In the genomic region with DNA sequence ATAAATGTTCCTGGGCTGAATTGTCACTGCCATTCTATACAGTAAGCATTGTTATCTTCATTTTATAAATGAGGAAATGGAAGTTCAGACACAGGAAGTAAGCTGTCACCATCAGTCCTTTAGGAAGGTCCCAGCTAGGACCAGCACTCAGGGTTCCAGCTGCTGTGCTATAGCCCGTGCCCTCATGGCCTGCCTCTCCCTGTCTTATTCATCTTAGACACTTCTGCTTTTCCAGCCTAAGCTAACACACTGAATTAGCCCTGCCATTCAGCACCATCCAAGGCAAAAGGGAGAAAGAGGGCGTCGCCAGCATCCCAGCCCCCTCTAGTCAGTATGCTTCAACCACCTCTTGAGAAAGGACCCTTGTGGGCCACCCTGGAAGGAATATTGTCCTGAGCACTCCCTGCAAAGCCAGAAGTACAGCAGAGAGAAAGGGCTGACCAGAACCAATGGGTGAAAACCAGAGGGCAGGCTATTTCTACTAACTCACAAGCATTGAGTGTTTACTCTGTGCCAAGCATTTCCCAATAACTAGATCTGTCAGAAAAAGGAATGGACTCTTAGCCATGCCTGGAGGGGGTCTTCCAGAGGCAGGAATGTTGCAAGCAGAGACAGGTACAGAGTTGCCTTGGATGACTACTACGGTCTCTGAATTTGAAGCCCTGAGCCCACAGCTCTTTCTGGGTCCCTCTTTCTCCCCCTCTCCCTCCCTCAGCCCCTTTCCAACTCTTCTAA, we compare ENCODE assay signal across 22 cellular contexts.
A peak's percentile ranks its signal among the peaks of the same experiment; 100 is the strongest.
DNase-seq lines count a peak whose midpoint lies in the region; ATAC-seq, FAIRE-seq and TF ChIP-seq lines count a peak whose summit lies in the region.
"Had no signal": no experiment of that assay in that cellular context is flagged by ENCODE, and none has a peak within 500 bp of the region (broad histone marks: within the 10 kb centered on the region; RNA-seq: fewer than 3 reads in every experiment).

No MANE protein-coding gene starts in this region.

- H3K4me2 ChIP-seq in OCI-LY7 (ENCODE audit: low read length): no peak overlapping the region

- intact Hi-C loops in OCI-LY7 (cut with micrococcal nuclease; ENCODE audit: unreplicated experiment) (no loop called here), lower lobe of right lung (cut with DNase I) (no loop called here)

- TF ChIP-seq CTCF in OCI-LY7 (conservative IDR thresholded peaks at IDR 0.05; ENCODE audit: low read length) (no peak), bronchial epithelial cell (IDR thresholded peaks at IDR 0.05; ENCODE audit: insufficient read depth, low read length, severe bottlenecking) (no peak), lower lobe of right lung (IDR thresholded peaks at IDR 0.05) (no peak)

- no peaks in the 10 kb centered on the region for H3K9me2 ChIP-seq in OCI-LY7 (ENCODE audit: insufficient read depth, low read length)

- H3K27me3 ChIP-seq in bronchial epithelial cell (ENCODE audit: control insufficient read depth, insufficient read depth, low read length) (no peaks in the 10 kb centered on the region), lower lobe of right lung (ENCODE audit: low read depth) (no peaks in the 10 kb centered on the region)
- H3K27me3 ChIP-seq: esophagus squamous epithelium, ovary had no signal

- DNase-seq in HPDE6-E6E7 (ENCODE audit: extremely low spot score) (peak; percentile 58), OCI-LY7 (ENCODE audit: low spot score) (peak; percentile 5), bronchial epithelial cell (ENCODE audit: low read depth) (peak; percentile 83), lower lobe of right lung (no peak), NCI-H524 treated with DMSO at 0.1 percent for 48 hours (lab: John Stamatoyannopoulos, UW) (no peak)
- no peak for DNase-seq in activated effector memory CD4-positive, alpha-beta T cell treated with anti-CD3 and anti-CD28 coated beads, Interleukin-2, amount 50 U/mL, for 16 hours
- no peak for DNase-seq in activated CD4-positive, alpha-beta T cell treated with anti-CD3 and anti-CD28 coated beads for 1 hour
- DNase-seq: activated CD4-positive, alpha-beta T cell treated with anti-CD3 and anti-CD28 coated beads, Interleukin-2, amount 10 ng/mL, durations not matched to agents 24 days and 14 days; activated T-cell treated with anti-CD3 and anti-CD28 coated beads for 4 hours; esophagus squamous epithelium; H9; left colon; NCI-H187; NCI-H510A treated with DMSO at 0.1 percent for 48 hours; ovary; RPMI8226; stimulated activated CD4-positive, alpha-beta T cell treated with anti-CD3 and anti-CD28 coated beads, Interleukin-4, amount 100 ng/mL, for 24 hours; stimulated activated CD8-positive, alpha-beta memory T cell treated with anti-CD3 and anti-CD28 coated beads, Interleukin-4, amount 100 ng/mL, for 48 hours; T-helper 2 cell had no signal

- no peak overlapping the region for H3K4me3 ChIP-seq in OCI-LY7 (ENCODE audit: low read depth, low read length, poor library complexity, severe bottlenecking)
- no peak overlapping the region for H3K4me3 ChIP-seq in bronchial epithelial cell (ENCODE audit: low read depth, low read length)
- H3K4me3 ChIP-seq in lower lobe of right lung: no peak overlapping the region
- H3K4me3 ChIP-seq: esophagus squamous epithelium, ovary, skin epidermis had no signal

- no TSS peak for BruUV-seq in OCI-LY7 (replicated peaks; lab: Mats Ljungman, UMichigan)

- no peaks in the 10 kb centered on the region for H3K79me2 ChIP-seq in OCI-LY7 (ENCODE audit: insufficient read depth, low read depth, low read length)

- H3K9me3 ChIP-seq in OCI-LY7 (ENCODE audit: low read length) (no peaks in the 10 kb centered on the region), lower lobe of right lung (no peaks in the 10 kb centered on the region)
- H3K9me3 ChIP-seq: esophagus squamous epithelium, ovary had no signal

- H3K36me3 ChIP-seq in OCI-LY7 (ENCODE audit: insufficient read depth, low read length): no peaks in the 10 kb centered on the region
- no peaks in the 10 kb centered on the region for H3K36me3 ChIP-seq in bronchial epithelial cell (ENCODE audit: control insufficient read depth, insufficient read depth, low read length)
- no peaks in the 10 kb centered on the region for H3K36me3 ChIP-seq in lower lobe of right lung
- H3K36me3 ChIP-seq: esophagus squamous epithelium, ovary had no signal

- FAIRE-seq in bronchial epithelial cell (lab: Jason Lieb, UNC): no peak
- FAIRE-seq: G401.6 had no signal

- POLR2A ChIA-PET in OCI-LY7 (lab: Charles Lee): no interaction called here

- ATAC-seq in lower lobe of right lung: peak; percentile 62 to 67
- no peak for ATAC-seq in GM18858 (IDR thresholded peaks at IDR 0.05; ENCODE audit: unreplicated experiment)
- ATAC-seq: left colon had no signal

- CTCF ChIA-PET in OCI-LY7 (lab: Charles Lee; ENCODE audit: unreplicated experiment): interaction anchor here (0.7 kb wide), 1 partner anchor 87 kb away, joined by 3 read pairs; no protein-coding TSS in a partner anchor

- H3K4me1 ChIP-seq in OCI-LY7 (ENCODE audit: insufficient read depth, low read length, poor library complexity, severe bottlenecking): no peaks in the 10 kb centered on the region
- H3K4me1 ChIP-seq in lower lobe of right lung: peaks cover 9% of the 10 kb centered on the region

- H2AFZ ChIP-seq in OCI-LY7 (ENCODE audit: low read length): no peak overlapping the region

- H4K20me1 ChIP-seq in OCI-LY7 (ENCODE audit: insufficient read depth, low read length): no peaks in the 10 kb centered on the region

- no peak overlapping the region for H3K27ac ChIP-seq in OCI-LY7 (ENCODE audit: low read depth, low read length, poor library complexity, severe bottlenecking)
- H3K27ac ChIP-seq in lower lobe of right lung: no peak overlapping the region
- H3K27ac ChIP-seq: esophagus squamous epithelium, ovary, skin epidermis had no signal

Comparison
In these comparisons a context has a peak if more than half of its experiments do, and no peak if none do; other contexts are left out.
1. DNase-seq: peak in HPDE6-E6E7 (single experiment), OCI-LY7 (single experiment) and bronchial epithelial cell (single experiment); none in lower lobe of right lung (single experiment), NCI-H524 treated with DMSO at 0.1 percent for 48 hours (single experiment), activated effector memory CD4-positive, alpha-beta T cell treated with anti-CD3 and anti-CD28 coated beads, Interleukin-2, amount 50 U/mL, for 16 hours (single experiment) and activated CD4-positive, alpha-beta T cell treated with anti-CD3 and anti-CD28 coated beads for 1 hour (single experiment).